Comparison of ENCODE assay signal across 33 cellular contexts in genomic region chr5:10737880-10738279, GRCh38.
"Had no signal": no experiment of that assay in that cellular context is flagged by ENCODE, and none has a peak within 500 bp of the region (broad histone marks: within the 10 kb centered on the region; RNA-seq: fewer than 3 reads in every experiment).

No MANE protein-coding gene starts in this region.

- H3K4me3 ChIP-seq: Peyer's patch had no signal

- H3K27ac ChIP-seq: Peyer's patch, VCaP had no signal

- FAIRE-seq: bronchial epithelial cell had no signal

- H3K27me3 ChIP-seq: Peyer's patch had no signal

- H3K4me3 Mint-ChIP-seq: activated B cell treated with CpG ODN at 0.5 μM for 24 hours; activated CD4-positive, alpha-beta memory T cell treated with anti-CD3 and anti-CD28 coated beads for 36 hours; activated naive CD4-positive, alpha-beta T cell treated with anti-CD3 and anti-CD28 coated beads, Interleukin-2, amount 10 ng/mL, durations not matched to agents 7 days and 5 days; activated naive CD8-positive, alpha-beta T cell; activated naive CD8-positive, alpha-beta T cell treated with anti-CD3 and anti-CD28 coated beads, Interleukin-2, amount 50 U/mL, for 24 hours; activated T-cell treated with anti-CD3 and anti-CD28 coated beads, Interleukin-2, amount 50 U/mL, for 4 hours; activated T-helper 1 cell treated with anti-CD3 and anti-CD28 coated beads, Interleukin-12 subunit alpha, Interleukin-12 subunit beta, Interleukin-2, Interleukin-4 antibody, amounts not matched to agents 30 ng/mL and 10 ng/mL and 1 ng/mL, durations not matched to agents 14 hours and 24 hours and 36 hours; brain had no signal

- H3K27me3 Mint-ChIP-seq: activated B cell treated with CpG ODN at 0.5 μM for 24 hours; activated CD4-positive, alpha-beta memory T cell treated with anti-CD3 and anti-CD28 coated beads for 36 hours; activated naive CD4-positive, alpha-beta T cell treated with anti-CD3 and anti-CD28 coated beads, Interleukin-2, amount 10 ng/mL, durations not matched to agents 7 days and 5 days; activated naive CD8-positive, alpha-beta T cell; activated naive CD8-positive, alpha-beta T cell treated with anti-CD3 and anti-CD28 coated beads, Interleukin-2, amount 50 U/mL, for 24 hours; brain had no signal

- H3K27ac Mint-ChIP-seq: activated B cell treated with CpG ODN at 0.5 μM for 24 hours; activated CD4-positive, alpha-beta memory T cell treated with anti-CD3 and anti-CD28 coated beads for 36 hours; activated naive CD4-positive, alpha-beta T cell treated with anti-CD3 and anti-CD28 coated beads, Interleukin-2, amount 10 ng/mL, durations not matched to agents 7 days and 5 days; activated naive CD8-positive, alpha-beta T cell; activated naive CD8-positive, alpha-beta T cell treated with anti-CD3 and anti-CD28 coated beads, Interleukin-2, amount 50 U/mL, for 24 hours; activated T-helper 1 cell treated with anti-CD3 and anti-CD28 coated beads, Interleukin-12 subunit alpha, Interleukin-12 subunit beta, Interleukin-2, Interleukin-4 antibody, amounts not matched to agents 30 ng/mL and 10 ng/mL and 1 ng/mL, durations not matched to agents 14 hours and 24 hours and 36 hours had no signal

- ATAC-seq: activated naive CD8-positive, alpha-beta T cell treated with anti-CD3 and anti-CD28 coated beads, Interleukin-2, amount 50 U/mL, for 24 hours; activated T-cell treated with anti-CD3 and anti-CD28 coated beads, Interleukin-2, amount 50 U/mL, for 4 hours; Right ventricle myocardium inferior had no signal

- DNase-seq: activated B cell treated with CpG ODN at 0.5 μM for 24 hours; activated CD4-positive, alpha-beta memory T cell treated with anti-CD3 and anti-CD28 coated beads for 36 hours; activated CD4-positive, alpha-beta T cell treated with anti-CD3 and anti-CD28 coated beads for 4 hours; activated CD4-positive, alpha-beta T cell treated with anti-CD3 and anti-CD28 coated beads, Interleukin-2, amount 50 U/mL, for 1 hour; activated CD4-positive, CD25-positive, alpha-beta regulatory T cell treated with anti-CD3 and anti-CD28 coated beads, Interleukin-2, amount 50 U/mL, for 72 hours; activated CD8-positive, alpha-beta memory T cell treated with anti-CD3 and anti-CD28 coated beads, Interleukin-2, amount 50 U/mL, for 4 hours; activated gamma-delta T cell treated with Interleukin-2 at 50 U/mL for 16 hours; activated naive CD4-positive, alpha-beta T cell treated with anti-CD3 and anti-CD28 coated beads, Interleukin-2, amount 10 ng/mL, durations not matched to agents 7 days and 5 days; activated naive CD8-positive, alpha-beta T cell treated with anti-CD3 and anti-CD28 coated beads, Interleukin-2, amount 50 U/mL, for 24 hours; activated T-cell treated with anti-CD3 and anti-CD28 coated beads for 4 hours; activated T-cell treated with anti-CD3 and anti-CD28 coated beads, Interleukin-2, amount 50 U/mL, for 4 hours; anterior cingulate cortex; KG1; MM.1S; MV-4-11; NCI-H1092; NCI-H1436 treated with DMSO at 0.1 percent for 48 hours; NCI-H1694 treated with DMSO at 0.1 percent for 48 hours; NCI-H2029; NCI-H345; NCI-H524 treated with DMSO at 0.1 percent for 48 hours; Peyer's patch; RPMI8226; SW 1271; T-helper 1 cell; T-helper 2 cell; T-helper 9 cell had no signal

- H3K4me1 Mint-ChIP-seq: activated naive CD4-positive, alpha-beta T cell treated with anti-CD3 and anti-CD28 coated beads, Interleukin-2, amount 10 ng/mL, durations not matched to agents 7 days and 5 days had no signal

- H3K9me3 ChIP-seq: Peyer's patch had no signal
